ENCODE assay signal across 24 cellular contexts in the genomic region with DNA sequence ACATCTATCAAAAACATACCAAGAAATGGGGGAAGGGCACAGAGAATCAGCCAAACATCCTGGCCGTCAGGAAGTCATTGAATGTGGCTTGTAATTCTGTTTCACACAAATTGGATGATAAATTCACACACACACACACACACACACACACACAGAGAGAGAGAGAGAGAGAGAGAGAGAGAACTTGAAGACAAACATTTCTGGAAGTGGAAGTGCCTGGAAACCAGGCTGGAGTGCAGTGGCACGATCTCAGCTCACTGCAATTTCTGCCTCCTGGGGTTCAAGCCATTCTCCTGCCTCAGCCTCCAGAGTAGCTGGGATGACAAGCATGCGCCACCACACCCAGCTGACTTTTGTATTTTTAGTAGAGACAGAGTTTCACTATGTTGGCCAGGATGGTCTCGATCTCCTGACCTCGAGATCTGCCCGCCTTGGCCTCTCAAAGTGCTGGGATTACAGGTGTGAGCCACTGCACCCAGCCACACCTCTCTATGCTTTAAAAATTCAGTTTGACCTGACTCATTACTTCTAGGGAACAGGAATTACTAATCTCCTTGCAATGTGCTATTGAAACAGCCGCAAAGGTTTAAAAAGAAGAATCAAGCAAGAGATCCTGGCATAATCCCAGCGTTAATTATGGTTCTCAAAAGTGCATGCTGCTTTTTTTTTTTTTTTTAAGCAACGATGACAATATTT.
DNase-seq lines count a peak whose midpoint lies in the region; ATAC-seq and TF ChIP-seq lines count a peak whose summit lies in the region.
"Had no signal": no experiment of that assay in that cellular context is flagged by ENCODE, and none has a peak within 500 bp of the region (broad histone marks: within the 10 kb centered on the region; RNA-seq: fewer than 3 reads in every experiment).

No MANE protein-coding gene starts in this region.

- POLR2A ChIA-PET in MCF 10A (lab: Yijun Ruan, JAX) = interaction anchor here (0.6 to 1.7 kb wide), 8 partner anchors 11 to 379 kb away, joined by 3 to 6 read pairs (median 3); no protein-coding TSS in a partner anchor

- H3K4me1 ChIP-seq in mammary epithelial cell (ENCODE audit: insufficient read depth, low read length) = no peaks in the 10 kb centered on the region
- no peaks in the 10 kb centered on the region for H3K4me1 ChIP-seq in lung (ENCODE audit: control insufficient read depth in 2 of 2, insufficient read depth in 2 of 2, low read length in 2 of 2)
- H3K4me1 ChIP-seq: left ventricle myocardium inferior, transverse colon had no signal

- H3K27me3 Mint-ChIP-seq in MCF 10A (ENCODE audit: insufficient read depth, unreplicated experiment) = no peaks in the 10 kb centered on the region
- H3K27me3 Mint-ChIP-seq: activated naive CD8-positive, alpha-beta T cell had no signal

- TF ChIP-seq CTCF in MCF 10A (IDR thresholded peaks at IDR 0.05; ENCODE audit: unreplicated experiment) (no peak), mammary epithelial cell (conservative IDR thresholded peaks at IDR 0.05 in 1 of 2, IDR thresholded peaks at IDR 0.05 in 1 of 2; ENCODE audit: extremely low read depth in 1 of 2, insufficient read depth in 1 of 2, low read depth in 1 of 2, low read length in 2 of 2) (no peak), choroid plexus epithelial cell (conservative IDR thresholded peaks at IDR 0.05; ENCODE audit: low read depth, low read length) (no peak), lung (IDR thresholded peaks at IDR 0.05; ENCODE audit: control extremely low read depth, extremely low read depth) (no peak)

- H3K36me3 Mint-ChIP-seq in MCF 10A (ENCODE audit: insufficient read depth, unreplicated experiment) = no peaks in the 10 kb centered on the region
- H3K36me3 Mint-ChIP-seq: activated CD4-positive, alpha-beta memory T cell treated with anti-CD3 and anti-CD28 coated beads for 36 hours; activated naive CD8-positive, alpha-beta T cell; CD8-positive, alpha-beta T cell had no signal

- intact Hi-C loops in MCF 10A (cut with micrococcal nuclease) (loop anchor here (10.0 kb wide), 1 partner anchor 213 kb away; no protein-coding TSS in a partner anchor), mammary epithelial cell (cut with micrococcal nuclease) (no loop called here)

- H3K4me3 Mint-ChIP-seq in MCF 10A (ENCODE audit: unreplicated experiment) = no peak overlapping the region
- H3K4me3 Mint-ChIP-seq: activated CD4-positive, alpha-beta memory T cell treated with anti-CD3 and anti-CD28 coated beads for 36 hours; activated naive CD8-positive, alpha-beta T cell; CD8-positive, alpha-beta T cell; nephron progenitor cell had no signal

- H3K27me3 ChIP-seq in mammary epithelial cell (ENCODE audit: insufficient read depth, low read length) = no peaks in the 10 kb centered on the region
- no peaks in the 10 kb centered on the region for H3K27me3 ChIP-seq in lung (ENCODE audit: control insufficient read depth, insufficient read depth)
- H3K27me3 ChIP-seq: transverse colon had no signal

- H3K4me1 Mint-ChIP-seq in MCF 10A (ENCODE audit: insufficient read depth, unreplicated experiment) = peaks cover 17% of the 10 kb centered on the region

- H3K27ac Mint-ChIP-seq in MCF 10A (ENCODE audit: low read depth, unreplicated experiment) = peak overlapping the region; percentile 61
- H3K27ac Mint-ChIP-seq: activated CD4-positive, alpha-beta memory T cell treated with anti-CD3 and anti-CD28 coated beads for 36 hours; activated naive CD8-positive, alpha-beta T cell; CD8-positive, alpha-beta T cell; nephron progenitor cell had no signal

- H3K4me2 ChIP-seq in mammary epithelial cell (ENCODE audit: insufficient read depth, low read depth, low read length) = no peak overlapping the region
- H3K4me2 ChIP-seq: PC-9 had no signal

- H3K9me3 ChIP-seq in mammary epithelial cell (replicated peaks; ENCODE audit: insufficient read depth, low read length) (no peaks in the 10 kb centered on the region), lung (ENCODE audit: control insufficient read depth in 2 of 2, insufficient read depth in 1 of 2, low read length in 1 of 2) (no peaks in the 10 kb centered on the region)
- H3K9me3 ChIP-seq: left ventricle myocardium inferior, transverse colon had no signal

- no peak overlapping the region for H3K4me3 ChIP-seq in mammary epithelial cell (replicated peaks in 1 of 3; ENCODE audit: insufficient read depth in 1 of 3, low read depth in 2 of 3, low read length in 3 of 3)
- H3K4me3 ChIP-seq in choroid plexus epithelial cell (ENCODE audit: low read depth, low read length) = no peak overlapping the region
- no peak overlapping the region for H3K4me3 ChIP-seq in lung
- H3K4me3 ChIP-seq: left ventricle myocardium inferior, PC-9, transverse colon had no signal

- H2AFZ ChIP-seq in mammary epithelial cell (ENCODE audit: low read depth, low read length) = no peak overlapping the region
- H2AFZ ChIP-seq: PC-9 had no signal

- 72% methylated on average over 3 of the region's 9 CpGs for WGBS in mammary epithelial cell (ENCODE audit: low coverage, missing lambda C conversion rate)
- 68 to 74% methylated on average over 9 of the region's 9 CpGs for WGBS in lung, 2 donors

- no peaks in the 10 kb centered on the region for H3K9me3 Mint-ChIP-seq in MCF 10A (ENCODE audit: unreplicated experiment)
- H3K9me3 Mint-ChIP-seq: CD8-positive, alpha-beta T cell; nephron progenitor cell had no signal

- no peak overlapping the region for H3K27ac ChIP-seq in mammary epithelial cell (ENCODE audit: insufficient read depth, low read depth, low read length)
- H3K27ac ChIP-seq in lung (ENCODE audit: low read depth in 1 of 2, low read length in 1 of 2) = no peak overlapping the region
- H3K27ac ChIP-seq: epithelial cell of prostate, left ventricle myocardium inferior, PC-9, transverse colon had no signal

- no TSS peak for BruUV-seq in MCF 10A (replicated peaks; lab: Mats Ljungman, UMichigan)
- BruUV-seq in mammary epithelial cell (replicated peaks; lab: Mats Ljungman, UMichigan) = no TSS peak

- DNase-seq in MCF 10A (ENCODE audit: unreplicated experiment) = peak; percentile 69
- DNase-seq in mammary epithelial cell = no peak
- peak; percentile 10 for DNase-seq in choroid plexus epithelial cell (ENCODE audit: low read depth)
- DNase-seq in lung (ENCODE audit: low spot score) = no peak
- DNase-seq in mesenteric fat pad (ENCODE audit: low spot score) = no peak
- DNase-seq in putamen (ENCODE audit: low spot score) = no peak
- DNase-seq: 8988T; activated CD4-positive, alpha-beta memory T cell treated with anti-CD3 and anti-CD28 coated beads for 36 hours; aorta; CD8-positive, alpha-beta T cell; GDM1; left ventricle myocardium inferior; NCI-H1105 treated with DMSO at 0.1 percent for 48 hours; NCI-H2081; NCI-H446 treated with DMSO at 0.1 percent for 48 hours; nephron progenitor cell; PC-9; stimulated activated CD8-positive, alpha-beta memory T cell treated with anti-CD3 and anti-CD28 coated beads, Interleukin-4, amount 100 ng/mL, for 48 hours; transverse colon had no signal

- CTCF ChIA-PET in MCF 10A (lab: Yijun Ruan, JAX) = interaction anchor here (1.1 kb wide), 1 partner anchor 487 kb away, joined by 3 read pairs; no protein-coding TSS in a partner anchor
- CTCF ChIA-PET in mammary epithelial cell (lab: Charles Lee; ENCODE audit: low non-redundant PET) = no interaction called here

- ATAC-seq in lung (ENCODE audit: insufficient read depth, low FRiP score) (peak; percentile 25), HG02571 (IDR thresholded peaks at IDR 0.05; ENCODE audit: unreplicated experiment) (no peak), HG03108 (IDR thresholded peaks at IDR 0.05; ENCODE audit: unreplicated experiment) (no peak)
- ATAC-seq: CD8-positive, alpha-beta T cell; HepG2 had no signal

- no peaks in the 10 kb centered on the region for H4K20me1 ChIP-seq in mammary epithelial cell (ENCODE audit: insufficient read depth, low read length)

- in situ Hi-C loops in mammary epithelial cell (cut with MboI; ENCODE audit: low sequenced_read_pairs in 2 of 2) = no loop called here

- dilution Hi-C loops in mammary epithelial cell (cut with HindIII; ENCODE audit: low sequenced_read_pairs) = no loop called here

- H3K79me2 ChIP-seq in mammary epithelial cell (ENCODE audit: insufficient read depth, low read length) = no peaks in the 10 kb centered on the region

- no peak overlapping the region for H3K9ac ChIP-seq in mammary epithelial cell (ENCODE audit: insufficient read depth, low read length)

- H3K36me3 ChIP-seq in mammary epithelial cell (ENCODE audit: insufficient read depth, low read length) (no peaks in the 10 kb centered on the region), lung (ENCODE audit: control insufficient read depth in 2 of 2, insufficient read depth in 2 of 2, low read length in 2 of 2) (no peaks in the 10 kb centered on the region)
- H3K36me3 ChIP-seq: left ventricle myocardium inferior, transverse colon had no signal

Comparison
In these comparisons a context has a peak if more than half of its experiments do, and no peak if none do; other contexts are left out.
1. DNase-seq: peak in MCF 10A (single experiment) and choroid plexus epithelial cell (single experiment); none in mammary epithelial cell (single experiment), lung (single experiment), mesenteric fat pad (single experiment) and putamen (single experiment).